In genomic region chr11:707817-708420, GRCh38 we compare ENCODE assay signal across 10 cellular contexts. TPM values are rescaled to one million over a fixed set of nuclear protein-coding genes. Genes with fewer than 3 reads are reported as not detected.
DNase-seq lines count a peak whose midpoint lies in the region; ATAC-seq and TF ChIP-seq lines count a peak whose summit lies in the region.
"Had no signal": no experiment of that assay in that cellular context is flagged by ENCODE, and none has a peak within 500 bp of the region (broad histone marks: within the 10 kb centered on the region; RNA-seq: fewer than 3 reads in every experiment).

No MANE protein-coding gene starts in this region.

- H3F3A ChIP-seq in SK-N-SH (replicated peaks; ENCODE audit: insufficient read depth): no peaks in the 10 kb centered on the region

- ATAC-seq in SK-N-SH treated with all-trans-retinoic acid at 6 μM for 48 hours (no peak), mucosa of descending colon (no peak), upper lobe of left lung (ENCODE audit: low FRiP score in 2 of 2) (peak; percentile 0 to 42), GM18909 (IDR thresholded peaks at IDR 0.05; ENCODE audit: poor library complexity, unreplicated experiment) (no peak), HG02678 (IDR thresholded peaks at IDR 0.05; ENCODE audit: unreplicated experiment) (no peak)

- no peak overlapping the region for H3K4me3 ChIP-seq in SK-N-SH (ENCODE audit: low read depth in 2 of 2, low read length in 1 of 2)
- H3K4me3 ChIP-seq in colonic mucosa: peak overlapping the region; percentile 71
- no peak overlapping the region for H3K4me3 ChIP-seq in mucosa of descending colon
- peak overlapping the region in 2 of 4 donors; percentile 60 to 62 for H3K4me3 ChIP-seq in upper lobe of left lung

- no peaks in the 10 kb centered on the region for H3K79me2 ChIP-seq in SK-N-SH (ENCODE audit: insufficient read depth)

- peak; percentile 37 for DNase-seq in SK-N-SH
- peak; percentile 36 for DNase-seq in colonic mucosa
- DNase-seq in mucosa of descending colon: peak in 2 of 3 donors; percentile 17 to 40
- peak; percentile 44 to 82 for DNase-seq in upper lobe of left lung
- DNase-seq in activated T-cell treated with anti-CD3 and anti-CD28 coated beads, Interleukin-2, amount 50 U/mL, for 48 hours: no peak
- DNase-seq: NK-92 treated with Interleukin-12 subunit alpha and Interleukin-12 subunit beta, amount 100 ng/mL, for 24 hours had no signal

- no peaks in the 10 kb centered on the region for H4K20me1 ChIP-seq in SK-N-SH (ENCODE audit: insufficient read depth)

- no peak for TF ChIP-seq EP300 in SK-N-SH (IDR thresholded peaks at IDR 0.05; ENCODE audit: borderline replicate concordance in 1 of 2, low read depth in 1 of 2, low read length in 1 of 2)
- no peak for TF ChIP-seq EP300 in upper lobe of left lung (IDR thresholded peaks at IDR 0.05)

- H3K4me1 ChIP-seq in SK-N-SH (ENCODE audit: control insufficient read depth in 1 of 2, insufficient read depth in 2 of 2, low read depth in 1 of 2, low read length in 1 of 2) (peaks cover 0 to 3% of the 10 kb centered on the region in 2 experiments; a peak in 1 of 4 replicates), colonic mucosa (peaks cover 26% of the 10 kb centered on the region), mucosa of descending colon (ENCODE audit: low read depth) (peaks cover 57% of the 10 kb centered on the region), upper lobe of left lung (peaks cover 28 to 79% (median 51%) of the 10 kb centered on the region in 4 donors)

- no peak overlapping the region for H3K9ac ChIP-seq in SK-N-SH
- peak overlapping the region; percentile 79 to 96 for H3K9ac ChIP-seq in colonic mucosa (ENCODE audit: low read depth in 2 of 2, low read length in 2 of 2)

- TF ChIP-seq CTCF in SK-N-SH (IDR thresholded peaks at IDR 0.05): no peak
- TF ChIP-seq CTCF in colonic mucosa (IDR thresholded peaks at IDR 0.05): no peak
- TF ChIP-seq CTCF in mucosa of descending colon (IDR thresholded peaks at IDR 0.05): no peak
- TF ChIP-seq CTCF in upper lobe of left lung (IDR thresholded peaks at IDR 0.05): no peak

- no peak overlapping the region for H3K4me2 ChIP-seq in SK-N-SH

- H3K9me2 ChIP-seq in SK-N-SH: no peaks in the 10 kb centered on the region

- intact Hi-C loops in colonic mucosa (cut with DNase I): no loop called here
- intact Hi-C loops in mucosa of descending colon (cut with DNase I, micrococcal nuclease): no loop called here

- no peak overlapping the region for H2AFZ ChIP-seq in SK-N-SH (ENCODE audit: low read depth)

- H3K27me3 ChIP-seq in SK-N-SH (ENCODE audit: insufficient read depth) (no peaks in the 10 kb centered on the region), colonic mucosa (no peaks in the 10 kb centered on the region), upper lobe of left lung (peaks cover 0 to 20% (median 10%) of the 10 kb centered on the region in 4 donors)

- no peaks in the 10 kb centered on the region for H3K36me3 ChIP-seq in SK-N-SH (replicated peaks in 1 of 2; ENCODE audit: control insufficient read depth in 1 of 2, insufficient read depth in 2 of 2, low read length in 1 of 2)
- H3K36me3 ChIP-seq in colonic mucosa: no peaks in the 10 kb centered on the region
- no peaks in the 10 kb centered on the region for H3K36me3 ChIP-seq in mucosa of descending colon (ENCODE audit: low read depth)
- no peaks in the 10 kb centered on the region for H3K36me3 ChIP-seq in upper lobe of left lung

- 72% methylated on average over 11 of the region's 16 CpGs for WGBS in SK-N-SH (ENCODE audit: low lambda C conversion rate)
- 60 to 68% methylated on average over 2 to 14 of the region's 16 CpGs for WGBS in upper lobe of left lung, 2 donors

- POLR2A ChIA-PET in SK-N-SH (lab: Yijun Ruan, JAX): no interaction called here

- CTCF ChIA-PET in SK-N-SH (lab: Yijun Ruan, JAX): interaction anchor here (1.2 to 2.7 kb wide), 4 partner anchors 12 to 20 kb away, joined by 3 to 9 read pairs (median 4); partner anchors contain the start of genes DEAF1 and TMEM80

- H3K9me3 ChIP-seq in SK-N-SH: no peaks in the 10 kb centered on the region
- no peaks in the 10 kb centered on the region for H3K9me3 ChIP-seq in colonic mucosa
- H3K9me3 ChIP-seq in mucosa of descending colon: no peaks in the 10 kb centered on the region
- H3K9me3 ChIP-seq in upper lobe of left lung: no peaks in the 10 kb centered on the region
- H3K9me3 ChIP-seq: psoas muscle had no signal

- H3K27ac ChIP-seq in SK-N-SH (ENCODE audit: low read depth in 2 of 2, low read length in 1 of 2) (no peak overlapping the region), colonic mucosa (peak overlapping the region; percentile 90), upper lobe of left lung (peak overlapping the region; percentile 42 to 86 (median 81))
- H3K27ac ChIP-seq: psoas muscle had no signal

- TF ChIP-seq RAD21 in SK-N-SH (IDR thresholded peaks at IDR 0.05; ENCODE audit: low read length): no peak

- TF ChIP-seq POLR2A in upper lobe of left lung (IDR thresholded peaks at IDR 0.05): no peak

TF ChIP-seq in SK-N-SH, 30 proteins besides CTCF, POLR2A, EP300 and RAD21:
- TF ChIP-seq EZH2phosphoT487 (IDR thresholded peaks at IDR 0.05; ENCODE audit: borderline replicate concordance, low read depth) (no peak), RXRA (IDR thresholded peaks at IDR 0.05; ENCODE audit: borderline replicate concordance, low read depth) (no peak), SMC3 (IDR thresholded peaks at IDR 0.05; ENCODE audit: low read depth, low read length) (no peak), POLR2AphosphoS5 (IDR thresholded peaks at IDR 0.05; ENCODE audit: low read depth, low read length) (no peak), FOXJ3 (CRISPR knock-in tag; IDR thresholded peaks at IDR 0.05) (no peak), RCOR1 (IDR thresholded peaks at IDR 0.05; ENCODE audit: low read length) (no peak), MEF2A (IDR thresholded peaks at IDR 0.05; ENCODE audit: borderline replicate concordance, low read depth) (no peak)

TF ChIP-seq in SK-N-SH treated with all-trans-retinoic acid at 6 μM for 48 hours, 23 proteins besides CTCF, POLR2A, EP300 and RAD21 (continues in another document):
- TF ChIP-seq PPARA (CRISPR knock-in tag; IDR thresholded peaks at IDR 0.05; ENCODE audit: borderline replicate concordance) (no peak), ARNTL (CRISPR knock-in tag; IDR thresholded peaks at IDR 0.05; ENCODE audit: borderline replicate concordance, low read depth) (no peak), ZC3H10 (CRISPR knock-in tag; IDR thresholded peaks at IDR 0.05) (no peak), TOX (CRISPR knock-in tag; IDR thresholded peaks at IDR 0.05; ENCODE audit: borderline replicate concordance) (no peak), CSDC2 (CRISPR knock-in tag; IDR thresholded peaks at IDR 0.05) (no peak)
- TF ChIP-seq, protein P1, sequence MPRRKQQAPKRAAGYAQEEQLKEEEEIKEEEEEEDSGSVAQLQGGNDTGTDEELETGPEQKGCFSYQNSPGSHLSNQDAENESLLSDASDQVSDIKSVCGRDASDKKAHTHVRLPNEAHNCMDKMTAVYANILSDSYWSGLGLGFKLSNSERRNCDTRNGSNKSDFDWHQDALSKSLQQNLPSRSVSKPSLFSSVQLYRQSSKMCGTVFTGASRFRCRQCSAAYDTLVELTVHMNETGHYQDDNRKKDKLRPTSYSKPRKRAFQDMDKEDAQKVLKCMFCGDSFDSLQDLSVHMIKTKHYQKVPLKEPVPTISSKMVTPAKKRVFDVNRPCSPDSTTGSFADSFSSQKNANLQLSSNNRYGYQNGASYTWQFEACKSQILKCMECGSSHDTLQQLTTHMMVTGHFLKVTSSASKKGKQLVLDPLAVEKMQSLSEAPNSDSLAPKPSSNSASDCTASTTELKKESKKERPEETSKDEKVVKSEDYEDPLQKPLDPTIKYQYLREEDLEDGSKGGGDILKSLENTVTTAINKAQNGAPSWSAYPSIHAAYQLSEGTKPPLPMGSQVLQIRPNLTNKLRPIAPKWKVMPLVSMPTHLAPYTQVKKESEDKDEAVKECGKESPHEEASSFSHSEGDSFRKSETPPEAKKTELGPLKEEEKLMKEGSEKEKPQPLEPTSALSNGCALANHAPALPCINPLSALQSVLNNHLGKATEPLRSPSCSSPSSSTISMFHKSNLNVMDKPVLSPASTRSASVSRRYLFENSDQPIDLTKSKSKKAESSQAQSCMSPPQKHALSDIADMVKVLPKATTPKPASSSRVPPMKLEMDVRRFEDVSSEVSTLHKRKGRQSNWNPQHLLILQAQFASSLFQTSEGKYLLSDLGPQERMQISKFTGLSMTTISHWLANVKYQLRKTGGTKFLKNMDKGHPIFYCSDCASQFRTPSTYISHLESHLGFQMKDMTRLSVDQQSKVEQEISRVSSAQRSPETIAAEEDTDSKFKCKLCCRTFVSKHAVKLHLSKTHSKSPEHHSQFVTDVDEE (CRISPR knock-in tag; IDR thresholded peaks at IDR 0.05): no peak

RNA-seq across cellular contexts. Expression of gene EPS8L2, which starts 1.9 kb away (rescaled TPM):
- 0.67 and 0.74 TPM in 2 replicates for polyA plus RNA-seq in SK-N-SH (2012; rRNA removed)
- 0.42 and 0.52 TPM in 2 replicates for polyA plus RNA-seq in SK-N-SH (2012; cell fraction: cytosol; rRNA removed)
- 3.7 and 4.3 TPM in 2 replicates for polyA plus RNA-seq in SK-N-SH (2012; cell fraction: nucleus; rRNA removed)
- total RNA-seq in colonic mucosa (100 to 1,000 TPM; 192 to 254 TPM), mucosa of descending colon (100 to 1,000 TPM; 176 to 335 (median 253) TPM), upper lobe of left lung (100 to 1,000 TPM; 120 to 497 (median 199) TPM)

RNA-seq across cellular contexts. Expression of gene TMEM80, which starts 12.3 kb away (rescaled TPM):
- 40.4 and 51.0 TPM in 2 replicates for polyA plus RNA-seq in SK-N-SH (2012; rRNA removed)
- polyA plus RNA-seq in SK-N-SH (2012; cell fraction: cytosol; rRNA removed): 34.3 and 36.4 TPM in 2 replicates
- 88.5 and 114 TPM in 2 replicates for polyA plus RNA-seq in SK-N-SH (2012; cell fraction: nucleus; rRNA removed)
- 10 to 100 TPM; 18.4 to 36.6 TPM for total RNA-seq in colonic mucosa
- total RNA-seq in mucosa of descending colon: 10 to 100 TPM; 31.6 to 43.1 (median 38.0) TPM
- total RNA-seq in upper lobe of left lung: 10 to 100 TPM; 28.6 to 62.9 (median 36.1) TPM

RNA-seq across cellular contexts. Expression of gene DEAF1, which starts 12.9 kb away (rescaled TPM):
- 36.0 and 40.6 TPM in 2 replicates for polyA plus RNA-seq in SK-N-SH (2012; rRNA removed)
- 19.2 and 27.9 TPM in 2 replicates for polyA plus RNA-seq in SK-N-SH (2012; cell fraction: cytosol; rRNA removed)
- 28.1 and 32.0 TPM in 2 replicates for polyA plus RNA-seq in SK-N-SH (2012; cell fraction: nucleus; rRNA removed)
- 10 to 100 TPM; 21.7 to 25.8 TPM for total RNA-seq in colonic mucosa
- 10 to 100 TPM; 25.1 to 35.7 (median 25.9) TPM for total RNA-seq in mucosa of descending colon
- 10 to 100 TPM; 23.9 to 87.3 (median 35.6) TPM for total RNA-seq in upper lobe of left lung

RNA-seq across cellular contexts. Expression of gene TALDO1, which starts 39.3 kb away (rescaled TPM):
- 78.4 and 103 TPM in 2 replicates for polyA plus RNA-seq in SK-N-SH (2012; rRNA removed)
- polyA plus RNA-seq in SK-N-SH (2012; cell fraction: cytosol; rRNA removed): 84.3 and 95.6 TPM in 2 replicates
- 75.1 and 87.3 TPM in 2 replicates for polyA plus RNA-seq in SK-N-SH (2012; cell fraction: nucleus; rRNA removed)
- total RNA-seq in colonic mucosa (100 to 1,000 TPM; 195 to 274 TPM), mucosa of descending colon (100 to 1,000 TPM; 101 to 158 (median 128) TPM), upper lobe of left lung (100 to 1,000 TPM; 163 to 313 (median 217) TPM)

Comparison
In these comparisons a context has a peak if more than half of its experiments do, and no peak if none do; other contexts are left out.
1. DNase-seq: peak in SK-N-SH (single experiment), colonic mucosa (single experiment), mucosa of descending colon (2 of 3) and upper lobe of left lung (2 of 2); none in activated T-cell treated with anti-CD3 and anti-CD28 coated beads, Interleukin-2, amount 50 U/mL, for 48 hours (0 of 2).
2. H3K27ac ChIP-seq: peak in colonic mucosa (single experiment) and upper lobe of left lung (4 of 4); none in SK-N-SH (0 of 2).
3. ATAC-seq: peak in upper lobe of left lung (2 of 2); none in SK-N-SH treated with all-trans-retinoic acid at 6 μM for 48 hours (single experiment), mucosa of descending colon (single experiment), GM18909 (single experiment) and HG02678 (single experiment).